1 cellular context compared by ENCODE assay signal in genomic region chr6:159826968-159827647, GRCh38.
TF ChIP-seq lines count a peak whose summit lies in the region.

No MANE protein-coding gene starts in this region.

TF ChIP-seq in H1, 55 proteins besides CTCF, POLR2A, EP300 and RAD21:
- TF ChIP-seq HDAC6 (IDR thresholded peaks at IDR 0.05; ENCODE audit: low read depth, low read length) = no peak
- TF ChIP-seq SIN3A (conservative IDR thresholded peaks at IDR 0.05 in 1 of 2, IDR thresholded peaks at IDR 0.05 in 1 of 2; ENCODE audit: low read depth in 1 of 2, low read length in 2 of 2) = no peak
- no peak for TF ChIP-seq GTF2F1 (IDR thresholded peaks at IDR 0.05; ENCODE audit: borderline replicate concordance, low read depth, low read length)
- TF ChIP-seq HDAC2 (IDR thresholded peaks at IDR 0.05; ENCODE audit: borderline replicate concordance in 1 of 2, low read depth in 2 of 2, low read length in 2 of 2) = no peak
- no peak for TF ChIP-seq SP1 (IDR thresholded peaks at IDR 0.05; ENCODE audit: low read depth, low read length)
- TF ChIP-seq MAX (IDR thresholded peaks at IDR 0.05) = no peak
- TF ChIP-seq CTBP2 (IDR thresholded peaks at IDR 0.05; ENCODE audit: borderline replicate concordance, insufficient read depth, insufficient read length, low read length) = no peak
- TF ChIP-seq USF2 (IDR thresholded peaks at IDR 0.05; ENCODE audit: low read length) = no peak
- no peak for TF ChIP-seq TAF7 (optimal IDR thresholded peaks at IDR 0.05; ENCODE audit: borderline replicate concordance, low read depth, low read length)
- no peak for TF ChIP-seq RBBP5 (IDR thresholded peaks at IDR 0.05; ENCODE audit: borderline replicate concordance, low read depth, low read length)
- TF ChIP-seq RXRA (IDR thresholded peaks at IDR 0.05; ENCODE audit: insufficient read depth, low read depth, low read length) = no peak
- no peak for TF ChIP-seq JUND (IDR thresholded peaks at IDR 0.05; ENCODE audit: low read length)
- no peak for TF ChIP-seq GABPA (IDR thresholded peaks at IDR 0.05; ENCODE audit: borderline replicate concordance, insufficient read depth, low read length)
- TF ChIP-seq ATF2 (IDR thresholded peaks at IDR 0.05; ENCODE audit: low read length) = no peak
- TF ChIP-seq KDM4A (IDR thresholded peaks at IDR 0.05; ENCODE audit: low read depth, low read length, severe bottlenecking) = no peak
- TF ChIP-seq EGR1 (IDR thresholded peaks at IDR 0.05; ENCODE audit: borderline replicate concordance, low read depth, low read length) = no peak
- TF ChIP-seq CHD2 (IDR thresholded peaks at IDR 0.05; ENCODE audit: low read length) = no peak
- TF ChIP-seq E2F6 (IDR thresholded peaks at IDR 0.05) = no peak
- TF ChIP-seq CREB1 (IDR thresholded peaks at IDR 0.05) = no peak
TF ChIP-seq in H1: peak in this region for 0.
